In genomic region chr11:123653405-123653996, GRCh38 we compare ENCODE assay signal across 8 cellular contexts. TPM values are rescaled to one million over a fixed set of nuclear protein-coding genes. Genes with fewer than 3 reads are reported as not detected.
DNase-seq lines count a peak whose midpoint lies in the region; ATAC-seq, FAIRE-seq and TF ChIP-seq lines count a peak whose summit lies in the region.

No MANE protein-coding gene starts in this region.

- peak overlapping the region; percentile 79 for H3K4me2 ChIP-seq in H9 (ENCODE audit: insufficient read depth, insufficient read length, low read length)
- peak overlapping the region; percentile 93; the same call in 1 of the 2 replicates for H3K4me2 ChIP-seq in GM12878 (ENCODE audit: control insufficient read depth, insufficient read depth)
- no peak overlapping the region for H3K4me2 ChIP-seq in OCI-LY7 (ENCODE audit: low read length)

- SMC1A ChIA-PET in GM12878 (lab: Charles Lee; ENCODE audit: uncharacterized antibody, unreplicated experiment): no interaction called here

- peaks cover 10% of the 10 kb centered on the region; the same call in 1 of the 2 replicates for H3K27me3 ChIP-seq in H9 (ENCODE audit: insufficient read depth, low read length)
- H3K27me3 ChIP-seq in GM12878 (replicated peaks in 1 of 2; ENCODE audit: control insufficient read depth in 2 of 2, insufficient read depth in 2 of 2, low read length in 1 of 2): peaks cover 6 to 10% of the 10 kb centered on the region in 2 experiments
- H3K27me3 ChIP-seq in lower lobe of right lung (ENCODE audit: low read depth): peaks cover 58% of the 10 kb centered on the region

- no peak overlapping the region for H2BK12ac ChIP-seq in H9 (ENCODE audit: insufficient read length, low read depth, low read length)

- H2BK15ac ChIP-seq in H9 (ENCODE audit: low read depth, low read length): no peak overlapping the region

- TF ChIP-seq POLR2A in GM12878 (IDR thresholded peaks at IDR 0.05; ENCODE audit: low read depth, low read length): no peak

- H3K56ac ChIP-seq in H9 (ENCODE audit: insufficient read length, low read depth, low read length): no peak overlapping the region

- H3K9me2 ChIP-seq in OCI-LY7 (ENCODE audit: insufficient read depth, low read length): no peaks in the 10 kb centered on the region

- CTCF ChIA-PET in GM12878 (lab: Yijun Ruan, JAX) (interaction anchor here (0.8 to 1.3 kb wide), 2 partner anchors 32 to 53 kb away, joined by 3 to 4 read pairs; no protein-coding TSS in a partner anchor), OCI-LY7 (lab: Charles Lee; ENCODE audit: unreplicated experiment) (no interaction called here)

- in situ Hi-C loops in GM12878 (cut with MboI): no loop called here

- H4K20me1 ChIP-seq in H9 (ENCODE audit: control insufficient read depth, insufficient read depth, insufficient read length): no peaks in the 10 kb centered on the region
- no peaks in the 10 kb centered on the region for H4K20me1 ChIP-seq in GM12878 (ENCODE audit: control insufficient read depth, insufficient read depth)
- no peaks in the 10 kb centered on the region for H4K20me1 ChIP-seq in OCI-LY7 (ENCODE audit: insufficient read depth, low read length)

- H3K18ac ChIP-seq in H9 (ENCODE audit: insufficient read length, low read depth, low read length): no peak overlapping the region

- DNase-seq in AG10803 (ENCODE audit: low read depth): no peak
- no peak for DNase-seq in H9
- DNase-seq in GM12878 (ENCODE audit: low read depth, low spot score): no peak
- DNase-seq in lower lobe of right lung: no peak
- no peak for DNase-seq in OCI-LY7 (ENCODE audit: low spot score)
- no peak for DNase-seq in RCC 7860 (ENCODE audit: low spot score)
- no peak for DNase-seq in NCI-H2029 treated with DMSO at 0.1 percent for 48 hours (lab: John Stamatoyannopoulos, UW)

- POLR2A ChIA-PET in GM12878 (lab: Charles Lee): no interaction called here
- POLR2A ChIA-PET in OCI-LY7 (lab: Charles Lee): interaction anchor here (0.9 kb wide), 1 partner anchor 28 kb away, joined by 3 read pairs; no protein-coding TSS in a partner anchor

- no CpG with 5 or more reads among the region's 21 CpGs for WGBS in H9 (ENCODE audit: extremely low coverage, insufficient read length, low lambda C conversion rate)
- WGBS in GM12878 (ENCODE audit: insufficient coverage, insufficient replicate concordance, low lambda C conversion rate, missing lambda C conversion rate): 23% methylated on average over 20 of the region's 21 CpGs

- TF ChIP-seq CTCF in AG10803 (conservative IDR thresholded peaks at IDR 0.05; ENCODE audit: low read length) (no peak), H9 (conservative IDR thresholded peaks at IDR 0.05) (peak; percentile 49), GM12878 (IDR thresholded peaks at IDR 0.05 in 2 of 3, conservative IDR thresholded peaks at IDR 0.05 in 1 of 3; ENCODE audit: control insufficient read depth in 2 of 3, extremely low read depth in 1 of 3, insufficient read depth in 1 of 3, low read depth in 3 of 3, low read length in 3 of 3) (no peak), lower lobe of right lung (IDR thresholded peaks at IDR 0.05) (no peak), OCI-LY7 (conservative IDR thresholded peaks at IDR 0.05; ENCODE audit: low read length) (no peak)

- RAD21 ChIA-PET in GM12878 (lab: Charles Lee; ENCODE audit: unreplicated experiment): no interaction called here

- no peaks in the 10 kb centered on the region for H3K9me3 Mint-ChIP-seq in H9

- H4K5ac ChIP-seq in H9 (ENCODE audit: insufficient read length, low read depth, low read length): no peak overlapping the region

- no peak for TF ChIP-seq EP300 in GM12878 (IDR thresholded peaks at IDR 0.05; ENCODE audit: borderline replicate concordance in 1 of 2, control insufficient read depth in 1 of 2, low read depth in 2 of 2, low read length in 2 of 2)

- H3K27me3 Mint-ChIP-seq in H9 (ENCODE audit: low read depth): peaks cover 58% of the 10 kb centered on the region

- H2AFZ ChIP-seq in H9 (ENCODE audit: low read length) (no peak overlapping the region), GM12878 (ENCODE audit: control insufficient read depth, low read depth, low read length) (no peak overlapping the region), OCI-LY7 (ENCODE audit: low read length) (no peak overlapping the region)

- no peak overlapping the region for H3K4ac ChIP-seq in H9 (ENCODE audit: low read depth, low read length)

- peaks cover 11 to 12% of the 10 kb centered on the region in 2 experiments for H3K4me1 Mint-ChIP-seq in H9

- no peak overlapping the region for H3K27ac Mint-ChIP-seq in H9

- no peak overlapping the region for H3T11ph ChIP-seq in H9 (ENCODE audit: low read length)

- H3K9me3 ChIP-seq in H9 (ENCODE audit: control insufficient read depth, low read depth, low read length) (no peaks in the 10 kb centered on the region), GM12878 (replicated peaks; ENCODE audit: control insufficient read depth, insufficient read depth, low read length) (no peaks in the 10 kb centered on the region; the same call in 2 of the 3 replicates), lower lobe of right lung (no peaks in the 10 kb centered on the region), OCI-LY7 (ENCODE audit: low read length) (no peaks in the 10 kb centered on the region)

- H2BK120ac ChIP-seq in H9 (ENCODE audit: low read depth, low read length, poor library complexity, severe bottlenecking): no peak overlapping the region

- no TSS peak for BruUV-seq in GM12878 (replicated peaks; lab: Mats Ljungman, UMichigan)
- BruUV-seq in OCI-LY7 (replicated peaks; lab: Mats Ljungman, UMichigan): no TSS peak

- peak overlapping the region; percentile 81 to 88 for H3K4me3 Mint-ChIP-seq in H9

- no peaks in the 10 kb centered on the region for H3K36me3 Mint-ChIP-seq in H9 (ENCODE audit: insufficient read depth in 1 of 3, low read depth in 3 of 3)

- H4K8ac ChIP-seq in H9 (replicated peaks; ENCODE audit: insufficient read length, low read depth, low read length): no peak overlapping the region

- H3K9ac ChIP-seq in H9 (ENCODE audit: extremely low read depth, insufficient read length, low read length): no peak overlapping the region
- no peak overlapping the region for H3K9ac ChIP-seq in GM12878 (ENCODE audit: control insufficient read depth, insufficient read depth, low read length)

- FAIRE-seq in GM12878 (lab: Jason Lieb, UNC) (no peak), RCC 7860 (lab: Jason Lieb, UNC) (no peak)

- no peak overlapping the region for H3K23ac ChIP-seq in H9 (ENCODE audit: insufficient read length, low read depth, low read length)

- no peaks in the 10 kb centered on the region for H3K36me3 ChIP-seq in GM12878 (ENCODE audit: control insufficient read depth in 2 of 2, insufficient read depth in 2 of 2, low read length in 1 of 2)
- no peaks in the 10 kb centered on the region for H3K36me3 ChIP-seq in lower lobe of right lung
- no peaks in the 10 kb centered on the region for H3K36me3 ChIP-seq in OCI-LY7 (ENCODE audit: insufficient read depth, low read length)

- H3K23me2 ChIP-seq in H9 (ENCODE audit: insufficient read length, low read depth, low read length, poor library complexity, severe bottlenecking): peaks cover 15% of the 10 kb centered on the region

- H3K79me2 ChIP-seq in H9 (ENCODE audit: insufficient read depth, low read length) (no peaks in the 10 kb centered on the region), GM12878 (ENCODE audit: control insufficient read depth, insufficient read depth, low read length) (no peaks in the 10 kb centered on the region), OCI-LY7 (ENCODE audit: insufficient read depth, low read depth, low read length) (no peaks in the 10 kb centered on the region)

- H3K4me3 ChIP-seq in AG10803 (ENCODE audit: low read length): peak overlapping the region; percentile 72
- H3K4me3 ChIP-seq in GM12878: no peak overlapping the region
- peak overlapping the region; percentile 66 for H3K4me3 ChIP-seq in lower lobe of right lung
- H3K4me3 ChIP-seq in OCI-LY7 (ENCODE audit: low read depth, low read length, poor library complexity, severe bottlenecking): no peak overlapping the region

- intact Hi-C loops in GM12878 (cut with micrococcal nuclease; ENCODE audit: unreplicated experiment): no loop called here
- intact Hi-C loops in lower lobe of right lung (cut with DNase I): no loop called here
- intact Hi-C loops in OCI-LY7 (cut with micrococcal nuclease; ENCODE audit: unreplicated experiment): no loop called here

- TF ChIP-seq RAD21 in GM12878 (IDR thresholded peaks at IDR 0.05; ENCODE audit: insufficient read depth, low read depth, low read length): no peak

- no peak overlapping the region for H2AK5ac ChIP-seq in H9 (ENCODE audit: insufficient read length, low read length)

- ATAC-seq in GM12878: no peak
- ATAC-seq in lower lobe of right lung: no peak
- no peak for ATAC-seq in HG02588 (IDR thresholded peaks at IDR 0.05; ENCODE audit: unreplicated experiment)

- H3K4me1 ChIP-seq in H9 (ENCODE audit: insufficient read depth, low read length) (peaks cover 2% of the 10 kb centered on the region; the same call in 1 of the 2 replicates), GM12878 (ENCODE audit: control insufficient read depth, insufficient read depth, low read length) (no peaks in the 10 kb centered on the region), lower lobe of right lung (peaks cover 17% of the 10 kb centered on the region), OCI-LY7 (ENCODE audit: insufficient read depth, low read length, poor library complexity, severe bottlenecking) (no peaks in the 10 kb centered on the region)

- no peak overlapping the region for H3K27ac ChIP-seq in H9 (ENCODE audit: insufficient read length, low read depth, low read length)
- no peak overlapping the region for H3K27ac ChIP-seq in GM12878 (ENCODE audit: control insufficient read depth, insufficient read depth)
- H3K27ac ChIP-seq in lower lobe of right lung: no peak overlapping the region
- no peak overlapping the region for H3K27ac ChIP-seq in OCI-LY7 (ENCODE audit: low read depth, low read length, poor library complexity, severe bottlenecking)

- no peak overlapping the region for H3K14ac ChIP-seq in H9 (ENCODE audit: insufficient read depth, low read length)

- no peak overlapping the region for H4K91ac ChIP-seq in H9 (ENCODE audit: insufficient read length, low read depth, low read length)

- no peak overlapping the region for H2BK20ac ChIP-seq in H9 (ENCODE audit: low read depth, low read length, poor library complexity, severe bottlenecking)

- no peak overlapping the region for H2BK5ac ChIP-seq in H9 (ENCODE audit: insufficient read length, low read length)

- no peaks in the 10 kb centered on the region for H3K79me1 ChIP-seq in H9 (ENCODE audit: insufficient read depth, low read depth, low read length, poor library complexity, severe bottlenecking)

RNA-seq across cellular contexts. Expression of gene SCN3B, which starts 0.9 kb away (rescaled TPM):
- total RNA-seq in H9 (2021): 0.64 and 0.77 TPM in 2 replicates
- not detected in 2 replicates for total RNA-seq in GM12878 (2013; cell fraction: nucleolus; rRNA removed)
- total RNA-seq in GM12878 (2014; rRNA removed): not detected in 2 replicates
- not detected in 2 replicates for total RNA-seq in GM12878 (2014; rRNA removed; fragmentation: Illumina TruSeq; extraction: Trizol)
- total RNA-seq in GM12878 (2021): not detected in 2 replicates
- polyA plus RNA-seq in GM12878 (2011; ENCODE audit: low read depth): not detected
- 0.01 and 0.06 TPM in 2 replicates for polyA plus RNA-seq in GM12878 (2011; rRNA removed)
- 0.01 TPM in 1 of 2 replicates, not detected in the other for polyA plus RNA-seq in GM12878 (2011; cell fraction: cytosol; rRNA removed)
- polyA plus RNA-seq in GM12878 (2011; cell fraction: nucleus; rRNA removed): 0.03 TPM in 1 of 2 replicates, not detected in the other
- 0.05 and 0.06 TPM in 2 replicates for polyA plus RNA-seq in GM12878 (2012)
- polyA plus RNA-seq in GM12878 (2014; fragmentation: Illumina TruSeq; extraction: Trizol): not detected in 2 replicates
- not detected for polyA plus RNA-seq in GM12878 (2014; fragmentation: Nextera tagmentation; extraction: Ambion mirVana)
- not detected in 2 replicates for polyA plus RNA-seq in GM12878 (2014; rRNA removed)
- under 1 TPM; 0.09 to 0.12 TPM for polyA plus RNA-seq in GM12878 (2016; fragmentation: Nextera tagmentation; extraction: Ambion mirVana)
- polyA minus RNA-seq in GM12878 (2011; rRNA and poly(A)+ RNA removed): not detected in 2 replicates
- polyA minus RNA-seq in GM12878 (2011; cell fraction: cytosol; rRNA and poly(A)+ RNA removed): not detected in 2 replicates
- polyA minus RNA-seq in GM12878 (2011; cell fraction: nucleus; rRNA and poly(A)+ RNA removed): not detected in 2 replicates
- total RNA-seq in lower lobe of right lung: 3.2 TPM
- not detected in 2 replicates for total RNA-seq in OCI-LY7 (2014; rRNA removed; shearing (Covaris generic))
- not detected in 2 replicates for total RNA-seq in OCI-LY7 (2022)

Comparison
In these comparisons a context has a peak if more than half of its experiments do, and no peak if none do; other contexts are left out.
1. H3K4me3 ChIP-seq: peak in AG10803 (single experiment) and lower lobe of right lung (single experiment); none in GM12878 (single experiment) and OCI-LY7 (single experiment).